1 cellular context compared by ENCODE assay signal in the genomic region with DNA sequence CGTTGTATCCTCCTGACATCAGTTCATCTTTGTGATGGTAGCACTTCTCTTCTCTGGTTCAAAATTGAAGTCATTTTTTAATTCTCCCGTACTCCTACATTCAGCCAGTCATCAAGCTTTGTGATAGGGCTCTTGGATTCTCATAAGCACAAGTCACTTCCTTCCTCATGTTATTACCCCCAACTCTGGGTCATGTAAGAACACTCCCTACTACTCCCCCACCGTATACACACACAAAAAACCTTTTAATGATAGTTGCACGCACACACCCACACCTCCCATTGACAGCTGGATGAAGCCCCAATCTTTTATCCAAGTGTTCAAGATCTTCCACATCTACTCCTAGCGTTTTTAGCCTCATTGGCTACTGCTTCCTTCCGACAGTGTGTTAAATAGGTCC.
TF ChIP-seq lines count a peak whose summit lies in the region.

No MANE protein-coding gene starts in this region.

TF ChIP-seq in IMR-90, 13 proteins besides CTCF, POLR2A, EP300 and RAD21:
- TF ChIP-seq, protein P1, sequence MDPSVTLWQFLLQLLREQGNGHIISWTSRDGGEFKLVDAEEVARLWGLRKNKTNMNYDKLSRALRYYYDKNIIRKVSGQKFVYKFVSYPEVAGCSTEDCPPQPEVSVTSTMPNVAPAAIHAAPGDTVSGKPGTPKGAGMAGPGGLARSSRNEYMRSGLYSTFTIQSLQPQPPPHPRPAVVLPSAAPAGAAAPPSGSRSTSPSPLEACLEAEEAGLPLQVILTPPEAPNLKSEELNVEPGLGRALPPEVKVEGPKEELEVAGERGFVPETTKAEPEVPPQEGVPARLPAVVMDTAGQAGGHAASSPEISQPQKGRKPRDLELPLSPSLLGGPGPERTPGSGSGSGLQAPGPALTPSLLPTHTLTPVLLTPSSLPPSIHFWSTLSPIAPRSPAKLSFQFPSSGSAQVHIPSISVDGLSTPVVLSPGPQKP (IDR thresholded peaks at IDR 0.05; ENCODE audit: borderline replicate concordance, low read depth, low read length) = no peak
- TF ChIP-seq USF2 (IDR thresholded peaks at IDR 0.05; ENCODE audit: low read depth, low read length) = no peak
- no peak for TF ChIP-seq BHLHE40 (IDR thresholded peaks at IDR 0.05; ENCODE audit: low read depth, low read length)
- TF ChIP-seq NFE2L2 (IDR thresholded peaks at IDR 0.05; ENCODE audit: low read depth, low read length) = no peak
- no peak for TF ChIP-seq MAZ (IDR thresholded peaks at IDR 0.05; ENCODE audit: borderline replicate concordance, low read depth, low read length)
- no peak for TF ChIP-seq CEBPB (IDR thresholded peaks at IDR 0.05; ENCODE audit: low read depth, low read length)
- no peak for TF ChIP-seq FOS (IDR thresholded peaks at IDR 0.05; ENCODE audit: low read depth, low read length)
- no peak for TF ChIP-seq MXI1 (IDR thresholded peaks at IDR 0.05; ENCODE audit: borderline replicate concordance, low read depth, low read length)
- no peak for TF ChIP-seq RCOR1 (IDR thresholded peaks at IDR 0.05; ENCODE audit: insufficient replicate concordance, low read length)
TF ChIP-seq in IMR-90: peak in this region for 0.
